In genomic region chr14:23093104-23093503, GRCh38 we compare ENCODE assay signal across 1 cellular context.
TF ChIP-seq lines count a peak whose summit lies in the region.

No MANE protein-coding gene starts in this region.

TF ChIP-seq in HCT116, 20 proteins besides CTCF, POLR2A, EP300 and RAD21:
- TF ChIP-seq SIN3A (IDR thresholded peaks at IDR 0.05; ENCODE audit: low read depth): no peak
- no peak for TF ChIP-seq REST (IDR thresholded peaks at IDR 0.05; ENCODE audit: low read depth)
- no peak for TF ChIP-seq SP1 (IDR thresholded peaks at IDR 0.05; ENCODE audit: low read depth)
- no peak for TF ChIP-seq FOSL1 (IDR thresholded peaks at IDR 0.05; ENCODE audit: low read depth)
- no peak for TF ChIP-seq EZH2 (IDR thresholded peaks at IDR 0.05)
- no peak for TF ChIP-seq ZNF274 (IDR thresholded peaks at IDR 0.05; ENCODE audit: low read depth, low read length)
- TF ChIP-seq ELF1 (IDR thresholded peaks at IDR 0.05; ENCODE audit: borderline replicate concordance, low read depth): no peak
- no peak for TF ChIP-seq CBX3 (IDR thresholded peaks at IDR 0.05; ENCODE audit: low read depth)
- TF ChIP-seq CEBPB (IDR thresholded peaks at IDR 0.05; ENCODE audit: low read depth): no peak
- TF ChIP-seq EGR1 (IDR thresholded peaks at IDR 0.05; ENCODE audit: low read depth): no peak
- TF ChIP-seq SRF (IDR thresholded peaks at IDR 0.05; ENCODE audit: low read depth): no peak
- no peak for TF ChIP-seq POLR2AphosphoS5 (IDR thresholded peaks at IDR 0.05; ENCODE audit: low read depth, low read length)
- no peak for TF ChIP-seq JUND (IDR thresholded peaks at IDR 0.05)
- no peak for TF ChIP-seq ZFX (IDR thresholded peaks at IDR 0.05)
- TF ChIP-seq YY1 (IDR thresholded peaks at IDR 0.05; ENCODE audit: extremely low read depth, insufficient replicate concordance, low read depth, low read length): no peak
- no peak for TF ChIP-seq TCF7L2 (IDR thresholded peaks at IDR 0.05; ENCODE audit: borderline replicate concordance, extremely low read depth, insufficient read depth, insufficient read length)
- no peak for TF ChIP-seq ZBTB33 (IDR thresholded peaks at IDR 0.05; ENCODE audit: extremely low read depth, insufficient replicate concordance, low read length)
- TF ChIP-seq EZH2phosphoT487 (IDR thresholded peaks at IDR 0.05; ENCODE audit: borderline replicate concordance): no peak
